8 cellular contexts compared by ENCODE assay signal in genomic region chr5:62256161-62257017, GRCh38. TPM values are rescaled to one million over a fixed set of nuclear protein-coding genes. Genes with fewer than 3 reads are reported as not detected.
DNase-seq lines count a peak whose midpoint lies in the region; ATAC-seq and TF ChIP-seq lines count a peak whose summit lies in the region.

No MANE protein-coding gene starts in this region.

- intact Hi-C loops in natural killer cell (cut with micrococcal nuclease), result loop anchor here (2.0 kb wide), 1 partner anchor 28 kb away; no protein-coding TSS in a partner anchor
- intact Hi-C loops in uterus (cut with DNase I; ENCODE audit: low total_unique reads), result no loop called here

- no peaks in the 10 kb centered on the region for H3K27me3 Mint-ChIP-seq in T-helper 1 cell treated with Interleukin-12 subunit alpha and Interleukin-12 subunit beta and Interleukin-4 antibody, amounts not matched to agents 30 μg/mL and 1 μg/mL, for 36 hours (ENCODE audit: low read depth)
- H3K27me3 Mint-ChIP-seq in natural killer cell (ENCODE audit: low read depth in 2 of 2), result peaks cover 0 to 12% of the 10 kb centered on the region in 2 donors

- H3K4me1 Mint-ChIP-seq in T-helper 1 cell treated with Interleukin-12 subunit alpha and Interleukin-12 subunit beta and Interleukin-4 antibody, amounts not matched to agents 30 μg/mL and 1 μg/mL, for 36 hours (ENCODE audit: low read depth), result peaks cover 42% of the 10 kb centered on the region
- peaks cover 9 to 12% of the 10 kb centered on the region in 2 donors for H3K4me1 Mint-ChIP-seq in natural killer cell

- peak; percentile 56 to 58 for ATAC-seq in activated CD4-positive, CD25-positive, alpha-beta regulatory T cell treated with anti-CD3 and anti-CD28 coated beads, Interleukin-2, amount 50 U/mL, for 24 hours
- ATAC-seq in HG02840 (IDR thresholded peaks at IDR 0.05; ENCODE audit: low FRiP score, unreplicated experiment) (peak; percentile 52), natural killer cell (peak; percentile 64 to 76 (median 69)), GM18873 (IDR thresholded peaks at IDR 0.05; ENCODE audit: low FRiP score, unreplicated experiment) (no peak)

- no peak overlapping the region for H3K4me3 ChIP-seq in uterus

- H3K4me3 Mint-ChIP-seq in T-helper 1 cell treated with Interleukin-12 subunit alpha and Interleukin-12 subunit beta and Interleukin-4 antibody, amounts not matched to agents 30 μg/mL and 1 μg/mL, for 36 hours, result peak overlapping the region; percentile 49
- peak overlapping the region; percentile 45 for H3K4me3 Mint-ChIP-seq in natural killer cell

- DNase-seq in activated CD4-positive, CD25-positive, alpha-beta regulatory T cell treated with anti-CD3 and anti-CD28 coated beads, Interleukin-2, amount 50 U/mL, for 72 hours, result no peak
- no peak for DNase-seq in natural killer cell
- DNase-seq in uterus, result no peak
- no peak for DNase-seq in OCI-M2 (lab: John Stamatoyannopoulos, UW; ENCODE audit: unreplicated experiment)

- H3K27ac ChIP-seq in uterus, result no peak overlapping the region

- H3K9me3 ChIP-seq in uterus, result no peaks in the 10 kb centered on the region

- no peaks in the 10 kb centered on the region for H3K27me3 ChIP-seq in uterus

- H3K9me3 Mint-ChIP-seq in T-helper 1 cell treated with Interleukin-12 subunit alpha and Interleukin-12 subunit beta and Interleukin-4 antibody, amounts not matched to agents 30 μg/mL and 1 μg/mL, for 36 hours, result peaks cover 13% of the 10 kb centered on the region
- no peaks in the 10 kb centered on the region for H3K9me3 Mint-ChIP-seq in natural killer cell

- H3K4me1 ChIP-seq in uterus, result no peaks in the 10 kb centered on the region

- peaks cover 4% of the 10 kb centered on the region for H3K36me3 Mint-ChIP-seq in T-helper 1 cell treated with Interleukin-12 subunit alpha and Interleukin-12 subunit beta and Interleukin-4 antibody, amounts not matched to agents 30 μg/mL and 1 μg/mL, for 36 hours (ENCODE audit: low read depth)
- no peaks in the 10 kb centered on the region for H3K36me3 Mint-ChIP-seq in natural killer cell

- H3K36me3 ChIP-seq in uterus, result no peaks in the 10 kb centered on the region

- TF ChIP-seq POLR2A in uterus (IDR thresholded peaks at IDR 0.05), result no peak

- no peak for TF ChIP-seq CTCF in natural killer cell (IDR thresholded peaks at IDR 0.05)
- TF ChIP-seq CTCF in uterus (IDR thresholded peaks at IDR 0.05), result no peak

- H3K27ac Mint-ChIP-seq in T-helper 1 cell treated with Interleukin-12 subunit alpha and Interleukin-12 subunit beta and Interleukin-4 antibody, amounts not matched to agents 30 μg/mL and 1 μg/mL, for 36 hours, result peak overlapping the region; percentile 62
- peak overlapping the region; percentile 68 to 79 for H3K27ac Mint-ChIP-seq in natural killer cell

RNA-seq across cellular contexts. Expression of gene KIF2A, which starts 49.6 kb away (rescaled TPM):
- total RNA-seq in natural killer cell, result 10 to 100 TPM; 80.4 to 95.2 (median 80.6) TPM
- total RNA-seq in uterus, result 100 to 1,000 TPM in 1 of 4 donors, 10 to 100 TPM in 3; 32.8 to 116 (median 39.4) TPM
